Comparison of ENCODE assay signal across 25 cellular contexts in the genomic region with DNA sequence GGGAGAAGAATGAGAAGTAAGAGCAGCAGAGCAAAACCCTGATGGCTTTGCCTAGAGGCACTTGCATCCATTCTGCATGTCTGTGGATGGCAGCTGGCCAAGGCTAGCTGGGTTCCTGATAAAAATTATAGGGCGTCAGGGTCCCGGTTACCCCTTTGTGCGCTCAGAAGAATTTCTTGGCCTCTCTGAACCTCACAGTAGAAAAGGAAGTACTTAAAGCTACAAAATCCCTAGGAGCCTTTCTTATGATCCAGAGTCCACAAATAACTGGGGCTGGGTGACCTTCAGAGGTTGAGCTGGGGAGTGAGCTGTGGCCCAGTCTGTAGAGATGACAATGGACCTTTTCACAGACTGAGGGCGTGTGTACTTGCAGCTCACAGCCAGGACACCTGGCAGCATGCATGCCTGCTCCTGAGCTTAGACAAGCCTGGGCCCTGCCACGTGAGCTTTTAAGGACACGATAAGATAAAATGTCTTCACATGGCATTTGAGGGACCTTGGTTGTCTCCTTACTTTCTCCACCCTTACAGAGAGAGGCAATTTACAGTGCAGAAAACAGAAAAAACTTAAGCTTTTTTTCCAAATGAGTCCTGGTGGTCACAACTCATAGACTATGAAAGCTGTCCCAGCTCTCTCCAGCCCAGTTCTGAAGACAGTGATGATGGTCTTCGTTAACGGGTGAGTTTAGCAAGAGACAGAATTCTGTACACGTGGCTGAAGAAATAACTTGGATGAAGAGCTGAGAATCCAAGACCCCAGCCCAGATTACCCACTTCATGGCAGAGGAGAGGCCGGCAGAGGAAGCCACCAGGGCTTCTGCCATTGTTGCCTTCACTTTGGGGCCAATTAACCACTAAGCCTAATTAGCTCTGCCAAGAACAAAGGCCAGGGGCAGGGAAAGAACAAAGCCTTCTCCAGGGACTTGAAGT. TPM values are rescaled to one million over a fixed set of nuclear protein-coding genes. Genes with fewer than 3 reads are reported as not detected.
DNase-seq lines count a peak whose midpoint lies in the region; ATAC-seq and TF ChIP-seq lines count a peak whose summit lies in the region.
"Had no signal": no experiment of that assay in that cellular context is flagged by ENCODE, and none has a peak within 500 bp of the region (broad histone marks: within the 10 kb centered on the region; RNA-seq: fewer than 3 reads in every experiment).

No MANE protein-coding gene starts in this region.

- H3K79me2 ChIP-seq in GM23338 (replicated peaks; ENCODE audit: insufficient read depth) = no peaks in the 10 kb centered on the region

- POLR2A ChIA-PET in WTC11 (lab: Charles Lee) = no interaction called here

- H3K4me1 ChIP-seq in mucosa of descending colon (ENCODE audit: low read depth) = no peaks in the 10 kb centered on the region
- peaks cover 23% of the 10 kb centered on the region for H3K4me1 ChIP-seq in GM23338 (ENCODE audit: insufficient read depth)
- H3K4me1 ChIP-seq: BLaER1 had no signal

- ATAC-seq in WTC11 (no peak), mucosa of descending colon (peak; percentile 61), HG02678 (IDR thresholded peaks at IDR 0.05; ENCODE audit: unreplicated experiment) (no peak), GM23338 (no peak)
- peak; percentile 15 for ATAC-seq in stimulated activated memory B cell treated with anti-CD40 and anti-IgM and Interleukin-4, amounts not matched to agents 10 μg/mL and 1 μg/mL and 100 μg/mL, for 72 hours

- H3K9me3 ChIP-seq in mucosa of descending colon = no peaks in the 10 kb centered on the region
- H3K9me3 ChIP-seq: BLaER1, MG63 had no signal

- no peak overlapping the region for H3K4me2 ChIP-seq in GM23338
- H3K4me2 ChIP-seq: BLaER1, PC-9 had no signal

- no peaks in the 10 kb centered on the region for H3K27me3 ChIP-seq in GM23338 (ENCODE audit: insufficient read depth)
- H3K27me3 ChIP-seq: BLaER1, MG63 had no signal

- H3K36me3 ChIP-seq in mucosa of descending colon (ENCODE audit: low read depth) (no peaks in the 10 kb centered on the region), GM23338 (ENCODE audit: insufficient read depth) (no peaks in the 10 kb centered on the region)
- H3K36me3 ChIP-seq: BLaER1, MG63 had no signal

- peaks cover 25% of the 10 kb centered on the region for H3K9me2 ChIP-seq in GM23338 (ENCODE audit: insufficient read depth)

- TF ChIP-seq CTCF in WTC11 (IDR thresholded peaks at IDR 0.05) = no peak
- no peak for TF ChIP-seq CTCF in mucosa of descending colon (IDR thresholded peaks at IDR 0.05)
- no peak for TF ChIP-seq CTCF in GM23338 (conservative IDR thresholded peaks at IDR 0.05; ENCODE audit: low read depth in 2 of 2)

- H3K4me3 Mint-ChIP-seq in WTC11 = no peak overlapping the region
- no peak overlapping the region for H3K4me3 Mint-ChIP-seq in stimulated activated memory B cell treated with anti-CD40 and anti-IgM and Interleukin-4, amounts not matched to agents 10 μg/mL and 1 μg/mL and 100 μg/mL, for 72 hours
- H3K4me3 Mint-ChIP-seq in GM23338 = no peak overlapping the region
- H3K4me3 Mint-ChIP-seq: CD4-positive, CD25-positive, alpha-beta regulatory T cell; H9 had no signal

- no peaks in the 10 kb centered on the region for H3K36me3 Mint-ChIP-seq in WTC11
- no peaks in the 10 kb centered on the region for H3K36me3 Mint-ChIP-seq in stimulated activated memory B cell treated with anti-CD40 and anti-IgM and Interleukin-4, amounts not matched to agents 10 μg/mL and 1 μg/mL and 100 μg/mL, for 72 hours
- peaks cover 3% of the 10 kb centered on the region; the same call in 1 of the 3 replicates for H3K36me3 Mint-ChIP-seq in GM23338 (ENCODE audit: low read depth)
- H3K36me3 Mint-ChIP-seq: CD4-positive, CD25-positive, alpha-beta regulatory T cell had no signal

- intact Hi-C loops in mucosa of descending colon (cut with DNase I, micrococcal nuclease) = no loop called here

- H3K4me3 ChIP-seq in mucosa of descending colon = no peak overlapping the region
- no peak overlapping the region for H3K4me3 ChIP-seq in GM23338
- H3K4me3 ChIP-seq: BLaER1, MG63, PC-9 had no signal

- H3K27ac Mint-ChIP-seq in WTC11 (no peak overlapping the region), GM23338 (no peak overlapping the region)
- no peak overlapping the region for H3K27ac Mint-ChIP-seq in stimulated activated memory B cell treated with anti-CD40 and anti-IgM and Interleukin-4, amounts not matched to agents 10 μg/mL and 1 μg/mL and 100 μg/mL, for 72 hours
- H3K27ac Mint-ChIP-seq: CD4-positive, CD25-positive, alpha-beta regulatory T cell; H9 had no signal

- no peak overlapping the region for H3K27ac ChIP-seq in GM23338 (ENCODE audit: low read depth)
- H3K27ac ChIP-seq: BLaER1, PC-9 had no signal

- DNase-seq in NCI-H146 (lab: John Stamatoyannopoulos, UW) (peak; percentile 47), WTC11 (ENCODE audit: low spot score) (no peak), mucosa of descending colon (no peak), GM23338 (ENCODE audit: low spot score) (no peak)
- no peak for DNase-seq in activated CD4-positive, alpha-beta T cell treated with anti-CD3 and anti-CD28 coated beads, Interleukin-2, amount 50 U/mL, for 48 hours
- DNase-seq: CD4-positive, CD25-positive, alpha-beta regulatory T cell; DMS153; H9; IMR-90; KG1; MG63; NCI-H1105 treated with DMSO at 0.1 percent for 48 hours; NCI-H1694; NCI-H2029 treated with DMSO at 0.1 percent for 48 hours; NCI-H2227 treated with DMSO at 0.1 percent for 48 hours; NCI-H510A treated with DMSO at 0.1 percent for 48 hours; NCI-H748 treated with DMSO at 0.1 percent for 48 hours; PC-9 had no signal

- no peaks in the 10 kb centered on the region for H4K20me1 ChIP-seq in GM23338 (replicated peaks; ENCODE audit: insufficient read depth)
- H4K20me1 ChIP-seq: BLaER1 had no signal

- H3K9me3 Mint-ChIP-seq in WTC11 (no peaks in the 10 kb centered on the region), GM23338 (no peaks in the 10 kb centered on the region)
- peaks cover 6% of the 10 kb centered on the region for H3K9me3 Mint-ChIP-seq in stimulated activated memory B cell treated with anti-CD40 and anti-IgM and Interleukin-4, amounts not matched to agents 10 μg/mL and 1 μg/mL and 100 μg/mL, for 72 hours
- H3K9me3 Mint-ChIP-seq: H9 had no signal

- H3K4me1 Mint-ChIP-seq in WTC11 (peaks cover 34% of the 10 kb centered on the region), GM23338 (peaks cover 32% of the 10 kb centered on the region)
- no peaks in the 10 kb centered on the region for H3K4me1 Mint-ChIP-seq in stimulated activated memory B cell treated with anti-CD40 and anti-IgM and Interleukin-4, amounts not matched to agents 10 μg/mL and 1 μg/mL and 100 μg/mL, for 72 hours
- H3K4me1 Mint-ChIP-seq: CD4-positive, CD25-positive, alpha-beta regulatory T cell had no signal

- H3K27me3 Mint-ChIP-seq in WTC11 (ENCODE audit: low read depth) (peaks cover 17% of the 10 kb centered on the region), GM23338 (ENCODE audit: insufficient read depth, low read depth, poor library complexity) (peaks cover 13% of the 10 kb centered on the region)
- H3K27me3 Mint-ChIP-seq in stimulated activated memory B cell treated with anti-CD40 and anti-IgM and Interleukin-4, amounts not matched to agents 10 μg/mL and 1 μg/mL and 100 μg/mL, for 72 hours = peaks cover 6% of the 10 kb centered on the region
- H3K27me3 Mint-ChIP-seq: CD4-positive, CD25-positive, alpha-beta regulatory T cell had no signal

- no peak overlapping the region for H2AFZ ChIP-seq in GM23338
- H2AFZ ChIP-seq: PC-9 had no signal

- CTCF ChIA-PET in WTC11 (lab: Charles Lee) = no interaction called here

- no peaks in the 10 kb centered on the region for H3F3A ChIP-seq in GM23338 (replicated peaks; ENCODE audit: low read depth)

TF ChIP-seq in WTC11, 78 proteins besides CTCF, POLR2A, EP300 and RAD21:
- TF ChIP-seq ZNF423 (CRISPR knock-in tag; IDR thresholded peaks at IDR 0.05) = no peak
- peak; percentile 85 for TF ChIP-seq GABPB1 (CRISPR knock-in tag; IDR thresholded peaks at IDR 0.05)

TF ChIP-seq in GM23338, 12 proteins besides CTCF, POLR2A, EP300 and RAD21 (continues in another document):
- no peak for TF ChIP-seq POLR2AphosphoS5 (IDR thresholded peaks at IDR 0.05; ENCODE audit: low read depth)
- no peak for TF ChIP-seq EZH2 (IDR thresholded peaks at IDR 0.05; ENCODE audit: low read depth, unreplicated experiment)
- no peak for TF ChIP-seq STAT1 (IDR thresholded peaks at IDR 0.05; ENCODE audit: unreplicated experiment)
- TF ChIP-seq ZNF331 (CRISPR knock-in tag; IDR thresholded peaks at IDR 0.05; ENCODE audit: low read depth) = no peak

RNA-seq across cellular contexts. Expression of gene FOXA2, which starts 50.3 kb away (rescaled TPM):
- 1.3 to 3.1 TPM (median 1.3 TPM) in 3 replicates for total RNA-seq in WTC11 (2021)
- total RNA-seq in mucosa of descending colon = 10 to 100 TPM in 2 of 3 donors, 1 to 10 TPM in 1; 6.2 to 25.3 (median 11.9) TPM
- not detected in 2 replicates for total RNA-seq in GM23338 (2014; rRNA removed; shearing (Covaris generic))
- polyA plus RNA-seq in GM23338 (2016; fragmentation: Nextera tagmentation; extraction: Ambion mirVana) = not detected in 2 replicates
- total RNA-seq: CD4-positive, CD25-positive, alpha-beta regulatory T cell; G401; H9; IMR-90; PC-9; RPMI7951; SK-MEL-5 had no signal
- polyA plus RNA-seq: AG04450; CD4-positive, CD25-positive, alpha-beta regulatory T cell; IMR-90 had no signal

Comparison
In these comparisons a context has a peak if more than half of its experiments do, and no peak if none do; other contexts are left out.
1. ATAC-seq: peak in mucosa of descending colon (single experiment) and stimulated activated memory B cell treated with anti-CD40 and anti-IgM and Interleukin-4, amounts not matched to agents 10 μg/mL and 1 μg/mL and 100 μg/mL, for 72 hours (single experiment); none in WTC11 (single experiment), HG02678 (single experiment) and GM23338 (single experiment).